Comparison of ENCODE assay signal across 25 cellular contexts in the genomic region with DNA sequence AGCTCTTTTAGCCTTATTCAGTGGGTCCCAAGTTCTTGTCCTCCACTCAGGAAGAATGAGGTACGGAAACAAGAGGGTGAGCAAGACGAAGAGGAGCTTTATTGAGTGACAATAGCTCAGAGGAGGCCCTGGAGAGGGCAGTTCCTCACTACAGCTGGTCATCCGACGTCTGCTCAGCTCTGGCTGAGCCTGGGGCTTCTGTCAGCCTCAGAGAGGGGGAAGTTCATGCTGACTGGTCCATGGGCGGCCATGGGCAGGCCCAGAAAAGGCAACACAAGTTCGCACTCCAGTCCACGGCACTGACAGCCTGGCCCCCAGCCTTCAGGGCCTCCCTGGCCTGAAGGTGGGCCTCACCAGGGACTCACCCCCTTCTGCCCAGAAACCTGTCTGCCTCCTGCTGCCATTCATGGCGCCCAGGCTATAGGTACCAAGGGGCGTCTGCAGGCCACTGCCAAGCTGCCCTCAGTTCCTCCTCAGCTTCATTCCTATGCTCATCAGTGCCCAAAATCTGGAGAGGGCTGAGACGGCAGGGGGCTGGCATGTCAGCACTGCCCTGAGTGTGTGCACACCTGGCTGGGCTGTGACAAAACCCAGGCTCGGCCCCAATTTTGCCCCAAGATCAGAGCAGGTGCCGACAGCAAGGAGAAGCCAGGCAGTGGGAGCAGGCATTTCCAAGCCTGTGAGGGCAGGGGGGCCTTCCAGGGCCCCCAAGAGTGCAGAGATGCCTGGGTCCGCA. TPM values are rescaled to one million over a fixed set of nuclear protein-coding genes. Genes with fewer than 3 reads are reported as not detected.
DNase-seq lines count a peak whose midpoint lies in the region; ATAC-seq and TF ChIP-seq lines count a peak whose summit lies in the region.
"Had no signal": no experiment of that assay in that cellular context is flagged by ENCODE, and none has a peak within 500 bp of the region (broad histone marks: within the 10 kb centered on the region; RNA-seq: fewer than 3 reads in every experiment).

No MANE protein-coding gene starts in this region.

- no peaks in the 10 kb centered on the region for H3K27me3 ChIP-seq in BLaER1
- H3K27me3 ChIP-seq: uterus had no signal

- DNase-seq in RPMI8226 (peak; percentile 28), mucosa of descending colon (no peak), ecto neural progenitor cell (ENCODE audit: low spot score) (no peak), natural killer cell (no peak), Kasumi-1 (lab: John Stamatoyannopoulos, UW) (no peak)
- DNase-seq: activated CD4-positive, alpha-beta memory T cell treated with anti-CD3 and anti-CD28 coated beads for 36 hours; activated naive CD4-positive, alpha-beta T cell; central memory CD4-positive, alpha-beta T cell; foreskin melanocyte; H9; NCI-H1048; SIG-M5; small intestine; stimulated activated CD4-positive, alpha-beta T cell treated with anti-CD3 and anti-CD28 coated beads, Interleukin-2, amount 100 ng/mL, for 48 hours; stomach; uterus had no signal

- H3K4me1 ChIP-seq in BLaER1 (peaks cover 77% of the 10 kb centered on the region), mucosa of descending colon (ENCODE audit: low read depth) (peaks cover 4% of the 10 kb centered on the region)
- H3K4me1 ChIP-seq: uterus had no signal

- no peaks in the 10 kb centered on the region for H3K9me3 Mint-ChIP-seq in natural killer cell
- H3K9me3 Mint-ChIP-seq: activated CD4-positive, alpha-beta memory T cell treated with anti-CD3 and anti-CD28 coated beads for 36 hours; neural crest cell had no signal

- peaks cover 8% of the 10 kb centered on the region for H4K20me1 ChIP-seq in BLaER1

- H3K4me2 ChIP-seq in BLaER1, result peak overlapping the region; percentile 98

- peaks cover 0 to 5% of the 10 kb centered on the region in 2 donors for H3K4me1 Mint-ChIP-seq in natural killer cell

- H3K4me3 Mint-ChIP-seq in natural killer cell, result no peak overlapping the region
- H3K4me3 Mint-ChIP-seq: activated CD4-positive, alpha-beta memory T cell treated with anti-CD3 and anti-CD28 coated beads for 36 hours; H9; mesothelial cell of epicardium; neural crest cell had no signal

- intact Hi-C loops in mucosa of descending colon (cut with DNase I, micrococcal nuclease) (no loop called here), natural killer cell (cut with micrococcal nuclease) (no loop called here)

- H3K27ac ChIP-seq in BLaER1, result peak overlapping the region; percentile 90
- H3K27ac ChIP-seq: uterus had no signal

- ATAC-seq in GM19397 (IDR thresholded peaks at IDR 0.05; ENCODE audit: unreplicated experiment) (peak; percentile 16), mucosa of descending colon (peak; percentile 23), GM18511 (IDR thresholded peaks at IDR 0.05; ENCODE audit: unreplicated experiment) (no peak), natural killer cell (no peak)

- peaks cover 12 to 13% of the 10 kb centered on the region in 2 donors for H3K27me3 Mint-ChIP-seq in natural killer cell (ENCODE audit: low read depth in 2 of 2)

- H3K36me3 Mint-ChIP-seq in natural killer cell, result no peaks in the 10 kb centered on the region
- H3K36me3 Mint-ChIP-seq: activated CD4-positive, alpha-beta memory T cell treated with anti-CD3 and anti-CD28 coated beads for 36 hours; mesothelial cell of epicardium had no signal

- no peaks in the 10 kb centered on the region for H3K36me3 ChIP-seq in BLaER1
- no peaks in the 10 kb centered on the region for H3K36me3 ChIP-seq in mucosa of descending colon (ENCODE audit: low read depth)
- H3K36me3 ChIP-seq: stomach, uterus had no signal

- TF ChIP-seq CTCF in mucosa of descending colon (IDR thresholded peaks at IDR 0.05) (no peak), natural killer cell (IDR thresholded peaks at IDR 0.05) (no peak)

- H3K9ac ChIP-seq in BLaER1, result peak overlapping the region; percentile 66

- no peaks in the 10 kb centered on the region for H3K9me3 ChIP-seq in BLaER1
- H3K9me3 ChIP-seq in mucosa of descending colon, result no peaks in the 10 kb centered on the region
- H3K9me3 ChIP-seq: stomach, uterus had no signal

- no peak overlapping the region for H3K27ac Mint-ChIP-seq in natural killer cell
- H3K27ac Mint-ChIP-seq: activated CD4-positive, alpha-beta memory T cell treated with anti-CD3 and anti-CD28 coated beads for 36 hours; H9; mesothelial cell of epicardium had no signal

- H3K4me3 ChIP-seq in BLaER1 (peak overlapping the region; percentile 49), mucosa of descending colon (no peak overlapping the region)
- H3K4me3 ChIP-seq: stomach, uterus had no signal

RNA-seq across cellular contexts. Expression of gene KIAA0930, which starts 21.7 kb away (rescaled TPM):
- total RNA-seq in mucosa of descending colon (10 to 100 TPM; 32.7 to 62.4 (median 37.7) TPM), natural killer cell (10 to 100 TPM; 32.6 to 39.1 (median 38.4) TPM)

RNA-seq across cellular contexts. Expression of gene UPK3A, which starts 22.4 kb away (rescaled TPM):
- total RNA-seq in mucosa of descending colon (under 1 TPM in 1 of 3 donors, not detected in 2; 0.67 TPM), natural killer cell (under 1 TPM in 1 of 3 donors, not detected in 2; 0.49 TPM)
- total RNA-seq: activated CD4-positive, alpha-beta memory T cell treated with anti-CD3 and anti-CD28 coated beads for 36 hours; Daoy; H9; kidney epithelial cell; neural crest cell; pulmonary artery endothelial cell; T-helper 1 cell treated with Interleukin-12 subunit alpha and Interleukin-12 subunit beta and Interleukin-4 antibody, amounts not matched to agents 30 ng/mL and 1 ng/mL, for 36 hours; uterus had no signal

RNA-seq across cellular contexts. Expression of gene FAM118A, which starts 47.4 kb away (rescaled TPM):
- total RNA-seq in mucosa of descending colon (10 to 100 TPM; 50.1 to 86.0 (median 55.1) TPM), natural killer cell (10 to 100 TPM; 42.0 to 67.2 (median 62.6) TPM)

Comparison
In these comparisons a context has a peak if more than half of its experiments do, and no peak if none do; other contexts are left out.
1. ATAC-seq: peak in GM19397 (single experiment) and mucosa of descending colon (single experiment); none in GM18511 (single experiment) and natural killer cell (0 of 3).